Comparison of ENCODE assay signal across 19 cellular contexts in the genomic region with DNA sequence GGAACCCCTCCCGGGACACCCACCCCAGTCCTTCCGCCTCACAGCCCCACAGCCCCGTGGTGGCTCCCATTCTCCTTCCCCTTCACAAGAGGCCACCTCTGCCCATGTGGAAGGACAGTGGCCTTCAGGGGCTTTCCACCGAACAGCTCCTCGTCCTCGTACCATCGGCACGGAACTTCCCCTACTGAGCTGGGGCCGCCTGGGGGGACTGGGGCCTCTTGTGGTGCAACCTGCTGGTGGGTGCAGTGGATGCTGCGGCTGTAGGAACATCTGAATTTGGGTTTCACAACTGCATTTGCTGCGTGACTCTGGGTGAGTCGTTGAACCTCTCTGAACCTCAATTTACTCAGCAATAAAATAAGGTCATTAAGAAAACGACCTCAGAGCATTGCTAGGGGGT. TPM values are rescaled to one million over a fixed set of nuclear protein-coding genes. Genes with fewer than 3 reads are reported as not detected.
"Had no signal": no experiment of that assay in that cellular context is flagged by ENCODE, and none has a peak within 500 bp of the region (broad histone marks: within the 10 kb centered on the region; RNA-seq: fewer than 3 reads in every experiment).

No MANE protein-coding gene starts in this region.

- H3K4me3 Mint-ChIP-seq: effector memory CD8-positive, alpha-beta T cell; type B pancreatic cell had no signal

- DNase-seq: activated CD4-positive, alpha-beta T cell treated with anti-CD3 and anti-CD28 coated beads, Interleukin-2, amount 50 U/mL, for 1 hour; activated CD8-positive, alpha-beta memory T cell treated with anti-CD3 and anti-CD28 coated beads, Interleukin-2, amount 50 U/mL, for 4 hours; activated effector memory CD4-positive, alpha-beta T cell treated with anti-CD3 and anti-CD28 coated beads, Interleukin-2, amount 50 U/mL, for 16 hours; activated naive CD4-positive, alpha-beta T cell treated with anti-CD3 and anti-CD28 coated beads, Interleukin-2, amount 50 U/mL, for 16 hours; activated T-cell treated with anti-CD3 and anti-CD28 coated beads, Interleukin-2, amount 50 U/mL, for 48 hours; adrenal gland; effector memory CD8-positive, alpha-beta T cell; esophagus squamous epithelium; mesenchymal stem cell; mucosa of descending colon; naive thymus-derived CD8-positive, alpha-beta T cell; ovary; psoas muscle; stomach; T1000; testis had no signal

- H3K27ac Mint-ChIP-seq: type B pancreatic cell had no signal

- H3K27me3 Mint-ChIP-seq: effector memory CD8-positive, alpha-beta T cell; naive thymus-derived CD8-positive, alpha-beta T cell; type B pancreatic cell had no signal

- ATAC-seq: effector memory CD8-positive, alpha-beta T cell; mucosa of descending colon; naive thymus-derived CD8-positive, alpha-beta T cell; psoas muscle; right cardiac atrium had no signal

- H3K9me3 Mint-ChIP-seq: effector memory CD8-positive, alpha-beta T cell; type B pancreatic cell had no signal

RNA-seq across cellular contexts. Expression of a gene that starts 50.9 kb away (rescaled TPM):
- total RNA-seq: naive thymus-derived CD8-positive, alpha-beta T cell; T-helper 1 cell treated with Interleukin-12 subunit alpha and Interleukin-12 subunit beta and Interleukin-4 antibody, amounts not matched to agents 30 ng/mL and 1 ng/mL, for 36 hours had no signal
